In genomic region chr13:40793339-40793738, GRCh38 we compare ENCODE assay signal across 14 cellular contexts.
"Had no signal": no experiment of that assay in that cellular context is flagged by ENCODE, and none has a peak within 500 bp of the region (broad histone marks: within the 10 kb centered on the region; RNA-seq: fewer than 3 reads in every experiment).

No MANE protein-coding gene starts in this region.

- H3K36me3 ChIP-seq: neutrophil had no signal

- DNase-seq: cortex of kidney; dorsolateral prefrontal cortex; effector CD8-positive, alpha-beta T cell; foreskin melanocyte; heart left ventricle; hippocampal formation; left colon; mammary epithelial cell; mucosa of descending colon; naive thymus-derived CD8-positive, alpha-beta T cell; stimulated activated CD4-positive, alpha-beta T cell treated with anti-CD3 and anti-CD28 coated beads, Interleukin-2, amount 100 ng/mL, for 48 hours; stimulated activated naive CD4-positive, alpha-beta T cell treated with Interleukin-2 at 50 U/mL for 16 hours had no signal

- H3K27ac ChIP-seq: dorsolateral prefrontal cortex, heart left ventricle, neutrophil had no signal

- H3K4me2 ChIP-seq: smooth muscle cell had no signal

- H3K4me3 Mint-ChIP-seq: naive thymus-derived CD8-positive, alpha-beta T cell had no signal

- ATAC-seq: heart left ventricle; left colon; mucosa of descending colon; naive thymus-derived CD8-positive, alpha-beta T cell had no signal

- H3K9me3 Mint-ChIP-seq: naive thymus-derived CD8-positive, alpha-beta T cell had no signal

- H3K27me3 Mint-ChIP-seq: naive thymus-derived CD8-positive, alpha-beta T cell had no signal

- H3K27me3 ChIP-seq: dorsolateral prefrontal cortex, heart left ventricle had no signal

- H3K4me3 ChIP-seq: dorsolateral prefrontal cortex, heart left ventricle, mucosa of descending colon, smooth muscle cell had no signal

- H3K9me3 ChIP-seq: heart left ventricle, mucosa of descending colon, neutrophil had no signal
